In genomic region chr11:47186937-47187681, GRCh38 we compare ENCODE assay signal across 8 cellular contexts. TPM values are rescaled to one million over a fixed set of nuclear protein-coding genes. Genes with fewer than 3 reads are reported as not detected.
DNase-seq lines count a peak whose midpoint lies in the region; ATAC-seq and TF ChIP-seq lines count a peak whose summit lies in the region.

No MANE protein-coding gene starts in this region.

- H3K27ac ChIP-seq in gastroesophageal sphincter (peak overlapping the region; percentile 80 to 94 (median 89)), neuronal stem cell (replicated peaks; ENCODE audit: low read length) (no peak overlapping the region), upper lobe of left lung (peak overlapping the region; percentile 70 to 87 (median 84))

- H3K36me3 ChIP-seq in gastroesophageal sphincter (peaks cover 0 to 10% of the 10 kb centered on the region in 2 donors), neuronal stem cell (replicated peaks in 1 of 2; ENCODE audit: control insufficient read depth in 2 of 2, insufficient read depth in 2 of 2, low read length in 2 of 2) (no peaks in the 10 kb centered on the region), upper lobe of left lung (no peaks in the 10 kb centered on the region)

- H2BK5ac ChIP-seq in neuronal stem cell (ENCODE audit: low read length), result no peak overlapping the region

- H3K9me3 ChIP-seq in gastroesophageal sphincter (no peaks in the 10 kb centered on the region), neuronal stem cell (replicated peaks in 1 of 2; ENCODE audit: control insufficient read depth in 2 of 2, insufficient read depth in 1 of 2, low read depth in 1 of 2, low read length in 2 of 2) (no peaks in the 10 kb centered on the region), upper lobe of left lung (no peaks in the 10 kb centered on the region)

- no peak overlapping the region for H4K91ac ChIP-seq in neuronal stem cell (ENCODE audit: low read depth, low read length, poor library complexity)

- TF ChIP-seq EP300 in gastroesophageal sphincter (IDR thresholded peaks at IDR 0.05) (no peak), upper lobe of left lung (IDR thresholded peaks at IDR 0.05) (no peak)

- WGBS in gastroesophageal sphincter (ENCODE audit: low coverage in 1 of 2), 2 donors, result 0 to 2% methylated on average over 11 to 12 of the region's 53 CpGs
- no CpG with 5 or more reads among the region's 53 CpGs for WGBS in neuronal stem cell (ENCODE audit: extremely low coverage in 2 of 2, insufficient read length in 2 of 2, insufficient replicate concordance in 1 of 2), 2 donors
- WGBS in upper lobe of left lung, 2 donors, result 2% methylated on average over 30 to 52 of the region's 53 CpGs

- H2AK5ac ChIP-seq in neuronal stem cell (ENCODE audit: low read depth, low read length), result no peak overlapping the region

- H3K4me3 ChIP-seq in gastroesophageal sphincter (peak overlapping the region; percentile 67 to 76), neuronal stem cell (ENCODE audit: low read length in 2 of 2) (peak overlapping the region; percentile 47 to 70), upper lobe of left lung (peak overlapping the region in 3 of 4 donors; percentile 65 to 81 (median 74))

- H3K36me3 Mint-ChIP-seq in activated naive CD4-positive, alpha-beta T cell treated with anti-CD3 and anti-CD28 coated beads for 36 hours (ENCODE audit: low read depth), result no peaks in the 10 kb centered on the region

- H3K4me1 ChIP-seq in gastroesophageal sphincter, result peaks cover 0 to 71% (median 27%) of the 10 kb centered on the region in 3 donors
- H3K4me1 ChIP-seq in neuronal stem cell (ENCODE audit: control insufficient read depth in 2 of 2, insufficient read depth in 1 of 2, low read depth in 1 of 2, low read length in 2 of 2), result peaks cover 9 to 14% of the 10 kb centered on the region in 2 donors
- peaks cover 18 to 46% (median 39%) of the 10 kb centered on the region in 4 donors for H3K4me1 ChIP-seq in upper lobe of left lung

- peak; percentile 24 for ATAC-seq in GM18867 (IDR thresholded peaks at IDR 0.05; ENCODE audit: unreplicated experiment)
- ATAC-seq in gastroesophageal sphincter, result peak; percentile 62
- ATAC-seq in upper lobe of left lung (ENCODE audit: low FRiP score in 2 of 2), result peak in 1 of 2 donors; percentile 41
- no peak for ATAC-seq in GM18520 (IDR thresholded peaks at IDR 0.05; ENCODE audit: unreplicated experiment)

- peaks cover 27% of the 10 kb centered on the region for H3K27me3 Mint-ChIP-seq in activated naive CD4-positive, alpha-beta T cell treated with anti-CD3 and anti-CD28 coated beads for 36 hours (ENCODE audit: low read depth)

- CTCF ChIA-PET in activated naive CD4-positive, alpha-beta T cell treated with anti-CD3 and anti-CD28 coated beads for 36 hours (lab: Charles Lee), result interaction anchor here (0.7 to 3.4 kb wide), 5 partner anchors 9 to 85 kb away, joined by 3 to 36 read pairs (median 4); partner anchors contain the start of gene ARFGAP2

- no peak overlapping the region for H3K14ac ChIP-seq in neuronal stem cell (ENCODE audit: low read length)

- peaks cover 8% of the 10 kb centered on the region for H3K4me1 Mint-ChIP-seq in activated naive CD4-positive, alpha-beta T cell treated with anti-CD3 and anti-CD28 coated beads for 36 hours (ENCODE audit: low read depth)

- H3K4me3 Mint-ChIP-seq in activated naive CD4-positive, alpha-beta T cell treated with anti-CD3 and anti-CD28 coated beads for 36 hours, result peak overlapping the region; percentile 70

- H3K9me3 Mint-ChIP-seq in activated naive CD4-positive, alpha-beta T cell treated with anti-CD3 and anti-CD28 coated beads for 36 hours, result no peaks in the 10 kb centered on the region

- peak overlapping the region; percentile 97 for H2AFZ ChIP-seq in neuronal stem cell (ENCODE audit: low read length)

- no peak overlapping the region for H4K8ac ChIP-seq in neuronal stem cell (ENCODE audit: low read depth, low read length)

- DNase-seq in NCI-H460 (ENCODE audit: extremely low read depth, low read depth), result peak; percentile 52
- DNase-seq in activated naive CD4-positive, alpha-beta T cell treated with anti-CD3 and anti-CD28 coated beads for 36 hours, result peak; percentile 64
- DNase-seq in neuronal stem cell (ENCODE audit: low spot score), result peak; percentile 40
- peak; percentile 63 to 86 for DNase-seq in upper lobe of left lung
- DNase-seq in NCI-H1105 treated with DMSO at 0.1 percent for 48 hours (lab: John Stamatoyannopoulos, UW), result no peak

- H3K4ac ChIP-seq in neuronal stem cell (ENCODE audit: low read length), result no peak overlapping the region

- peak overlapping the region; percentile 87 for H3K4me2 ChIP-seq in neuronal stem cell (ENCODE audit: insufficient read depth, low read length, poor library complexity, severe bottlenecking)

- no peak overlapping the region for H3K9ac ChIP-seq in neuronal stem cell (ENCODE audit: low read depth, low read length, poor library complexity)

- H3K27ac Mint-ChIP-seq in activated naive CD4-positive, alpha-beta T cell treated with anti-CD3 and anti-CD28 coated beads for 36 hours, result no peak overlapping the region

- peak overlapping the region; percentile 63 for H2BK120ac ChIP-seq in neuronal stem cell (ENCODE audit: low read depth, low read length)

- H3K79me1 ChIP-seq in neuronal stem cell (ENCODE audit: low read depth, low read length), result peaks cover 1% of the 10 kb centered on the region

- no peak overlapping the region for H2BK12ac ChIP-seq in neuronal stem cell (ENCODE audit: low read length)

- peak overlapping the region; percentile 91 for H3K18ac ChIP-seq in neuronal stem cell (ENCODE audit: low read length)

- peak in 2 of 4 experiments; percentile 9 to 35 for TF ChIP-seq CTCF in gastroesophageal sphincter (IDR thresholded peaks at IDR 0.05)
- TF ChIP-seq CTCF in upper lobe of left lung (IDR thresholded peaks at IDR 0.05), result no peak

- TF ChIP-seq POLR2A in gastroesophageal sphincter (IDR thresholded peaks at IDR 0.05) (peak in 1 of 2 donors; percentile 23), upper lobe of left lung (IDR thresholded peaks at IDR 0.05) (peak in 1 of 4 donors; percentile 14)

- intact Hi-C loops in activated naive CD4-positive, alpha-beta T cell treated with anti-CD3 and anti-CD28 coated beads for 36 hours (cut with micrococcal nuclease), result loop anchor here (1.0 kb wide), 2 partner anchors 10 to 27 kb away; partner anchors contain the start of gene DDB2

- peak overlapping the region; percentile 23 for H3K23ac ChIP-seq in neuronal stem cell (ENCODE audit: low read depth, low read length, poor library complexity)

- H3K27me3 ChIP-seq in gastroesophageal sphincter (no peaks in the 10 kb centered on the region), neuronal stem cell (ENCODE audit: control insufficient read depth in 3 of 3, insufficient read depth in 3 of 3, low read depth in 1 of 3, low read length in 3 of 3) (peaks cover 5 to 44% (median 39%) of the 10 kb centered on the region in 3 experiments), upper lobe of left lung (peaks cover 0 to 18% (median 2%) of the 10 kb centered on the region in 4 donors)

- H2BK15ac ChIP-seq in neuronal stem cell (ENCODE audit: low read length), result no peak overlapping the region

RNA-seq across cellular contexts. Expression of gene PACSIN3, which starts 0.9 kb away (rescaled TPM):
- total RNA-seq in NCI-H460 (2014; rRNA removed; shearing (Covaris generic)), result 19.2 and 21.8 TPM in 2 replicates
- 46.7 and 52.6 TPM in 2 replicates for polyA plus RNA-seq in NCI-H460 (2014; cell fraction: nucleus; rRNA removed)
- 1 to 10 TPM; 6.5 to 7.2 TPM for total RNA-seq in activated naive CD4-positive, alpha-beta T cell treated with anti-CD3 and anti-CD28 coated beads for 36 hours
- total RNA-seq in gastroesophageal sphincter, result 10 to 100 TPM; 61.3 to 74.9 (median 65.3) TPM
- polyA plus RNA-seq in neuronal stem cell (2013, experiment 1 of 2), result 5.1 TPM
- 5.5 TPM for polyA plus RNA-seq in neuronal stem cell (2013, experiment 2 of 2)
- total RNA-seq in upper lobe of left lung, result 10 to 100 TPM; 26.8 to 97.4 (median 52.8) TPM

RNA-seq across cellular contexts. Expression of gene ARFGAP2, which starts 10.4 kb away (rescaled TPM):
- 26.5 and 27.9 TPM in 2 replicates for total RNA-seq in NCI-H460 (2014; rRNA removed; shearing (Covaris generic))
- polyA plus RNA-seq in NCI-H460 (2014; cell fraction: nucleus; rRNA removed), result 146 and 148 TPM in 2 replicates
- 10 to 100 TPM; 75.1 to 78.7 TPM for total RNA-seq in activated naive CD4-positive, alpha-beta T cell treated with anti-CD3 and anti-CD28 coated beads for 36 hours
- total RNA-seq in gastroesophageal sphincter, result 100 to 1,000 TPM; 127 to 223 (median 198) TPM
- 43.5 TPM for polyA plus RNA-seq in neuronal stem cell (2013, experiment 1 of 2)
- polyA plus RNA-seq in neuronal stem cell (2013, experiment 2 of 2), result 44.2 TPM
- total RNA-seq in upper lobe of left lung, result 100 to 1,000 TPM in 4 of 6 donors, 10 to 100 TPM in 2; 93.6 to 257 (median 110) TPM

RNA-seq across cellular contexts. Expression of gene DDB2, which starts 27.7 kb away (rescaled TPM):
- 59.1 and 61.7 TPM in 2 replicates for total RNA-seq in NCI-H460 (2014; rRNA removed; shearing (Covaris generic))
- 61.1 and 64.9 TPM in 2 replicates for polyA plus RNA-seq in NCI-H460 (2014; cell fraction: nucleus; rRNA removed)
- total RNA-seq in activated naive CD4-positive, alpha-beta T cell treated with anti-CD3 and anti-CD28 coated beads for 36 hours, result 100 to 1,000 TPM; 273 to 282 TPM
- total RNA-seq in gastroesophageal sphincter (10 to 100 TPM; 18.6 to 44.2 (median 28.0) TPM), upper lobe of left lung (100 to 1,000 TPM in 1 of 6 donors, 10 to 100 TPM in 5; 18.2 to 107 (median 47.1) TPM)
- 96.5 TPM for polyA plus RNA-seq in neuronal stem cell (2013, experiment 1 of 2)
- 91.1 TPM for polyA plus RNA-seq in neuronal stem cell (2013, experiment 2 of 2)
